In genomic region chr21:22842875-22843274, GRCh38 we compare ENCODE assay signal across 17 cellular contexts.
"Had no signal": no experiment of that assay in that cellular context is flagged by ENCODE, and none has a peak within 500 bp of the region (broad histone marks: within the 10 kb centered on the region; RNA-seq: fewer than 3 reads in every experiment).

No MANE protein-coding gene starts in this region.

- ATAC-seq: activated CD8-positive, alpha-beta T cell treated with anti-CD3 and anti-CD28 coated beads, Interleukin-2, amount 10 ng/mL, durations not matched to agents 7 days and 5 days; gastrocnemius medialis; left lobe of liver; mucosa of descending colon; naive thymus-derived CD4-positive, alpha-beta T cell had no signal

- H3K9me3 Mint-ChIP-seq: activated naive CD4-positive, alpha-beta T cell treated with anti-CD3 and anti-CD28 coated beads, Interleukin-2, amount 50 U/mL, for 24 hours had no signal

- H3K27me3 ChIP-seq: cardiac muscle cell, gastrocnemius medialis, stomach had no signal

- H3K36me3 Mint-ChIP-seq: activated naive CD4-positive, alpha-beta T cell treated with anti-CD3 and anti-CD28 coated beads, Interleukin-2, amount 50 U/mL, for 24 hours; naive thymus-derived CD4-positive, alpha-beta T cell had no signal

- H3K27ac ChIP-seq: cardiac muscle cell, gastrocnemius medialis, stomach, thoracic aorta had no signal

- H3K4me1 ChIP-seq: gastrocnemius medialis, stomach had no signal

- H3K36me3 ChIP-seq: cardiac muscle cell, gastrocnemius medialis, stomach, thoracic aorta had no signal

- H3K9me3 ChIP-seq: gastrocnemius medialis, thoracic aorta had no signal

- H3K4me3 ChIP-seq: cardiac muscle cell, gastrocnemius medialis, mucosa of descending colon, stomach, thoracic aorta had no signal

- DNase-seq: activated B cell treated with CpG ODN at 0.5 μM for 24 hours; activated CD4-positive, alpha-beta T cell treated with anti-CD3 and anti-CD28 coated beads for 48 hours; activated CD8-positive, alpha-beta memory T cell treated with anti-CD3 and anti-CD28 coated beads, Interleukin-2, amount 50 U/mL, for 4 hours; activated CD8-positive, alpha-beta T cell treated with anti-CD3 and anti-CD28 coated beads, Interleukin-2, amount 10 ng/mL, durations not matched to agents 7 days and 5 days; activated effector memory CD4-positive, alpha-beta T cell treated with anti-CD3 and anti-CD28 coated beads, Interleukin-2, amount 50 U/mL, for 16 hours; activated T-cell treated with anti-CD3 and anti-CD28 coated beads, Interleukin-2, amount 50 U/mL, for 48 hours; erythroblast; gastrocnemius medialis; mammary epithelial cell; mucosa of descending colon; naive thymus-derived CD4-positive, alpha-beta T cell; stimulated activated CD4-positive, alpha-beta T cell treated with anti-CD3 and anti-CD28 coated beads, Interleukin-1b, Interleukin-23, amount 100 ng/mL, for 48 hours; stomach had no signal

- H3K4me1 Mint-ChIP-seq: activated B cell treated with CpG ODN at 0.5 μM for 24 hours; activated naive CD4-positive, alpha-beta T cell treated with anti-CD3 and anti-CD28 coated beads, Interleukin-2, amount 50 U/mL, for 24 hours; naive thymus-derived CD4-positive, alpha-beta T cell had no signal

- H3K27me3 Mint-ChIP-seq: activated B cell treated with CpG ODN at 0.5 μM for 24 hours; activated naive CD4-positive, alpha-beta T cell treated with anti-CD3 and anti-CD28 coated beads, Interleukin-2, amount 50 U/mL, for 24 hours; naive thymus-derived CD4-positive, alpha-beta T cell had no signal

- H3K27ac Mint-ChIP-seq: activated B cell treated with CpG ODN at 0.5 μM for 24 hours; activated CD8-positive, alpha-beta T cell treated with anti-CD3 and anti-CD28 coated beads, Interleukin-2, amount 10 ng/mL, durations not matched to agents 7 days and 5 days; activated naive CD4-positive, alpha-beta T cell treated with anti-CD3 and anti-CD28 coated beads, Interleukin-2, amount 50 U/mL, for 24 hours; naive thymus-derived CD4-positive, alpha-beta T cell had no signal

- H3K4me3 Mint-ChIP-seq: activated B cell treated with CpG ODN at 0.5 μM for 24 hours; activated CD8-positive, alpha-beta T cell treated with anti-CD3 and anti-CD28 coated beads, Interleukin-2, amount 10 ng/mL, durations not matched to agents 7 days and 5 days; activated naive CD4-positive, alpha-beta T cell treated with anti-CD3 and anti-CD28 coated beads, Interleukin-2, amount 50 U/mL, for 24 hours; naive thymus-derived CD4-positive, alpha-beta T cell had no signal
